ENCODE assay signal across 18 cellular contexts in genomic region chr11:102197759-102198158, GRCh38.
A peak's percentile ranks its signal among the peaks of the same experiment; 100 is the strongest.
DNase-seq lines count a peak whose midpoint lies in the region; ATAC-seq and TF ChIP-seq lines count a peak whose summit lies in the region.
"Had no signal": no experiment of that assay in that cellular context is flagged by ENCODE, and none has a peak within 500 bp of the region (broad histone marks: within the 10 kb centered on the region; RNA-seq: fewer than 3 reads in every experiment).

No MANE protein-coding gene starts in this region.

- H3K27ac Mint-ChIP-seq in Calu3 (ENCODE audit: unreplicated experiment) = peak overlapping the region; percentile 78
- H3K27ac Mint-ChIP-seq in neural crest cell (ENCODE audit: unreplicated experiment) = peak overlapping the region; percentile 96
- H3K27ac Mint-ChIP-seq: activated CD4-positive, alpha-beta T cell treated with anti-CD3 and anti-CD28 coated beads, Interleukin-2, amount 10 ng/mL, durations not matched to agents 24 days and 14 days; activated T-helper 1 cell treated with anti-CD3 and anti-CD28 coated beads, Interleukin-12 subunit alpha, Interleukin-12 subunit beta, Interleukin-2, Interleukin-4 antibody, amounts not matched to agents 30 ng/mL and 10 ng/mL and 1 ng/mL, durations not matched to agents 14 hours and 24 hours and 36 hours; memory B cell had no signal

- intact Hi-C loops in Calu3 (cut with micrococcal nuclease; ENCODE audit: unreplicated experiment) = no loop called here

- H3K9me3 Mint-ChIP-seq in Calu3 (ENCODE audit: low read depth, unreplicated experiment) = no peaks in the 10 kb centered on the region
- H3K9me3 Mint-ChIP-seq in neural crest cell = peaks cover 2% of the 10 kb centered on the region
- H3K9me3 Mint-ChIP-seq: activated CD4-positive, alpha-beta T cell treated with anti-CD3 and anti-CD28 coated beads, Interleukin-2, amount 10 ng/mL, durations not matched to agents 24 days and 14 days; activated T-helper 1 cell treated with anti-CD3 and anti-CD28 coated beads, Interleukin-12 subunit alpha, Interleukin-12 subunit beta, Interleukin-2, Interleukin-4 antibody, amounts not matched to agents 30 ng/mL and 10 ng/mL and 1 ng/mL, durations not matched to agents 14 hours and 24 hours and 36 hours had no signal

- no peak for ATAC-seq in GM18909 (IDR thresholded peaks at IDR 0.05; ENCODE audit: poor library complexity, unreplicated experiment)
- ATAC-seq: upper lobe of right lung had no signal

- no peak for TF ChIP-seq CTCF in Calu3 (IDR thresholded peaks at IDR 0.05; ENCODE audit: unreplicated experiment)
- no peak for TF ChIP-seq CTCF in neural crest cell (conservative IDR thresholded peaks at IDR 0.05)

- CTCF ChIA-PET in Calu3 (lab: Charles Lee) = no interaction called here

- H3K27me3 Mint-ChIP-seq in Calu3 (ENCODE audit: unreplicated experiment) (no peaks in the 10 kb centered on the region), neural crest cell (ENCODE audit: low read depth) (no peaks in the 10 kb centered on the region)

- DNase-seq in Calu3 (peak; percentile 42), NCI-H526 (lab: John Stamatoyannopoulos, UW) (peak; percentile 95 to 96), foreskin melanocyte (peak; percentile 64), neural crest cell (ENCODE audit: low read depth, low spot score) (peak; percentile 43), AG20443 (ENCODE audit: low spot score) (no peak), SW 1271 (lab: John Stamatoyannopoulos, UW) (no peak), H4 (ENCODE audit: low spot score) (no peak)
- DNase-seq: activated CD4-positive, alpha-beta T cell treated with anti-CD3 and anti-CD28 coated beads, Interleukin-2, amount 10 ng/mL, durations not matched to agents 24 days and 14 days; aorta; Karpas-422; NCI-H1694 treated with DMSO at 0.1 percent for 48 hours; NCI-H524; posterior cingulate gyrus; stimulated activated CD4-positive, alpha-beta T cell treated with anti-CD3 and anti-CD28 coated beads, Interleukin-2, amount 100 ng/mL, for 24 hours; upper lobe of right lung had no signal

- peaks cover 7% of the 10 kb centered on the region for H3K36me3 Mint-ChIP-seq in Calu3 (ENCODE audit: insufficient read depth, unreplicated experiment)
- H3K36me3 Mint-ChIP-seq in neural crest cell (ENCODE audit: low read depth) = peaks cover 8% of the 10 kb centered on the region
- H3K36me3 Mint-ChIP-seq: memory B cell had no signal

- peaks cover 10% of the 10 kb centered on the region for H3K4me1 Mint-ChIP-seq in Calu3 (ENCODE audit: low read depth, unreplicated experiment)
- H3K4me1 Mint-ChIP-seq in neural crest cell = peaks cover 53% of the 10 kb centered on the region
- H3K4me1 Mint-ChIP-seq: activated CD4-positive, alpha-beta T cell treated with anti-CD3 and anti-CD28 coated beads, Interleukin-2, amount 10 ng/mL, durations not matched to agents 24 days and 14 days; memory B cell had no signal

- no TSS peak for BruUV-seq in Calu3 (replicated peaks; lab: Mats Ljungman, UMichigan)

- H3K4me3 Mint-ChIP-seq in Calu3 (ENCODE audit: low read depth, unreplicated experiment) = no peak overlapping the region
- peak overlapping the region; percentile 84 for H3K4me3 Mint-ChIP-seq in neural crest cell
- H3K4me3 Mint-ChIP-seq: activated CD4-positive, alpha-beta T cell treated with anti-CD3 and anti-CD28 coated beads, Interleukin-2, amount 10 ng/mL, durations not matched to agents 24 days and 14 days; activated T-helper 1 cell treated with anti-CD3 and anti-CD28 coated beads, Interleukin-12 subunit alpha, Interleukin-12 subunit beta, Interleukin-2, Interleukin-4 antibody, amounts not matched to agents 30 ng/mL and 10 ng/mL and 1 ng/mL, durations not matched to agents 14 hours and 24 hours and 36 hours; memory B cell had no signal

Comparison
In these comparisons a context has a peak if more than half of its experiments do, and no peak if none do; other contexts are left out.
1. DNase-seq: peak in Calu3 (single experiment), NCI-H526 (2 of 2), foreskin melanocyte (single experiment) and neural crest cell (single experiment); none in AG20443 (single experiment), SW 1271 (0 of 2) and H4 (single experiment).